ENCODE assay signal across 16 cellular contexts in the genomic region with DNA sequence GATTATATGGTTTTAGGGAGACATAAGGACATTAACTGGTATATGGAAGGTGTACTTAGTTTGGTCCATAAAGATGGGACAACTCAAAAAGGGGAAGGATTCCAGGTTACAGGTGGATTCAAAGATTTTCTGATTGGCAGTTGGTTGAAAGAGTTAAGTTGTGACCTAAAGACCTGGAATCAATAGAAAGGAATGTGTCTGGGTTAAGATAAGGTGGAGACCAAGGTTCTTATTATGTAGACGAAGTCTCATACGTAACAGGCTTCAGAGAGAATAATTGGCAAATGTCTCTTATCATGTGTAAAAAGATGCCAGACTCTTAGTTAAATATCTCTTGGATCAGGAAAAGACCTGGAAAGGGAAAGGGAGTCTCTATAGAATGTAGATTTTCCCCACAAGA. TPM values are rescaled to one million over a fixed set of nuclear protein-coding genes. Genes with fewer than 3 reads are reported as not detected.
A peak's percentile ranks its signal among the peaks of the same experiment; 100 is the strongest.
DNase-seq lines count a peak whose midpoint lies in the region; ATAC-seq, FAIRE-seq and TF ChIP-seq lines count a peak whose summit lies in the region.
"Had no signal": no experiment of that assay in that cellular context is flagged by ENCODE, and none has a peak within 500 bp of the region (broad histone marks: within the 10 kb centered on the region; RNA-seq: fewer than 3 reads in every experiment).

No MANE protein-coding gene starts in this region.

- no peak overlapping the region for H3K4me3 Mint-ChIP-seq in activated naive CD4-positive, alpha-beta T cell treated with anti-CD3 and anti-CD28 coated beads, Interleukin-2, amount 50 U/mL, for 24 hours
- H3K4me3 Mint-ChIP-seq in naive thymus-derived CD4-positive, alpha-beta T cell, result peak overlapping the region in 3 of 10 donors; percentile 29 to 99 (median 90)

- H3K36me3 Mint-ChIP-seq in activated naive CD4-positive, alpha-beta T cell treated with anti-CD3 and anti-CD28 coated beads, Interleukin-2, amount 50 U/mL, for 24 hours, result no peaks in the 10 kb centered on the region
- H3K36me3 Mint-ChIP-seq in naive thymus-derived CD4-positive, alpha-beta T cell, result peaks cover 0 to 4% (median 0%) of the 10 kb centered on the region in 5 donors

- peak overlapping the region; percentile 99 for H2AFZ ChIP-seq in GM12878 (ENCODE audit: control insufficient read depth, low read depth, low read length)

- no peaks in the 10 kb centered on the region for H3K9me3 Mint-ChIP-seq in activated naive CD4-positive, alpha-beta T cell treated with anti-CD3 and anti-CD28 coated beads, Interleukin-2, amount 50 U/mL, for 24 hours
- H3K9me3 Mint-ChIP-seq in naive thymus-derived CD4-positive, alpha-beta T cell, result no peaks in the 10 kb centered on the region

- H3K79me2 ChIP-seq in GM12878 (ENCODE audit: control insufficient read depth, insufficient read depth, low read length), result no peaks in the 10 kb centered on the region

- H3K27ac ChIP-seq in GM12878 (ENCODE audit: control insufficient read depth, insufficient read depth) (no peak overlapping the region), aorta (ENCODE audit: low read depth in 1 of 2, low read length in 2 of 2) (peak overlapping the region; percentile 71 to 82), spleen (peak overlapping the region in 4 of 8 donors; percentile 93 to 98 (median 95))
- no peak overlapping the region for H3K27ac ChIP-seq in naive thymus-derived CD4-positive, alpha-beta T cell (ENCODE audit: low read depth, low read length)

- no peaks in the 10 kb centered on the region for H3K9me3 ChIP-seq in GM12878 (replicated peaks; ENCODE audit: control insufficient read depth, insufficient read depth, low read length)
- no peaks in the 10 kb centered on the region for H3K9me3 ChIP-seq in naive thymus-derived CD4-positive, alpha-beta T cell (ENCODE audit: control insufficient read depth in 2 of 3, low read length in 3 of 3)
- no peaks in the 10 kb centered on the region for H3K9me3 ChIP-seq in aorta (ENCODE audit: control insufficient read depth, low read length)
- no peaks in the 10 kb centered on the region for H3K9me3 ChIP-seq in spleen
- H3K9me3 ChIP-seq: esophagus muscularis mucosa, right atrium auricular region, upper lobe of right lung had no signal

- no peaks in the 10 kb centered on the region for H3K27me3 Mint-ChIP-seq in activated naive CD4-positive, alpha-beta T cell treated with anti-CD3 and anti-CD28 coated beads, Interleukin-2, amount 50 U/mL, for 24 hours
- peaks cover 0 to 4% (median 0%) of the 10 kb centered on the region in 5 donors for H3K27me3 Mint-ChIP-seq in naive thymus-derived CD4-positive, alpha-beta T cell

- POLR2A ChIA-PET in GM12878 (lab: Charles Lee), result interaction anchor here (3.7 kb wide), 1 partner anchor 27 kb away, joined by 23 read pairs; a partner anchor contains a TSS
- POLR2A ChIA-PET in naive thymus-derived CD4-positive, alpha-beta T cell (lab: Charles Lee), result interaction anchor here (0.5 to 5.8 kb wide), 9 partner anchors 11 to 441 kb away, joined by 3 to 167 read pairs (median 4); a partner anchor contains a TSS

- DNase-seq in activated naive CD4-positive, alpha-beta T cell treated with Interleukin-2 at 50 U/mL for 16 hours, result no peak
- DNase-seq in GM12878 (ENCODE audit: low read depth, low spot score) (no peak), aorta (no peak), NCI-H2196 (lab: John Stamatoyannopoulos, UW; ENCODE audit: unreplicated experiment) (no peak), spleen (no peak)
- DNase-seq in naive thymus-derived CD4-positive, alpha-beta T cell, result no peak
- no peak for DNase-seq in stimulated activated CD4-positive, alpha-beta T cell treated with anti-CD3 and anti-CD28 coated beads, Interleukin-2, amount 100 ng/mL, for 48 hours
- DNase-seq: activated T-cell treated with anti-CD3 and anti-CD28 coated beads, Interleukin-2, amount 50 U/mL, for 72 hours; NCI-H1436 treated with DMSO at 0.1 percent for 48 hours; NCI-H82; upper lobe of right lung; WERI-Rb-1 had no signal

- CTCF ChIA-PET in GM12878 (lab: Yijun Ruan, JAX), result no interaction called here
- CTCF ChIA-PET in naive thymus-derived CD4-positive, alpha-beta T cell (lab: Charles Lee), result interaction anchor here (0.7 to 3.0 kb wide), 2 partner anchors 27 kb away, joined by 3 to 18 read pairs; no protein-coding TSS in a partner anchor

- no peak overlapping the region for H3K4me3 ChIP-seq in GM12878
- no peak overlapping the region for H3K4me3 ChIP-seq in naive thymus-derived CD4-positive, alpha-beta T cell (ENCODE audit: low read length)
- H3K4me3 ChIP-seq in aorta (ENCODE audit: low read length in 2 of 2), result no peak overlapping the region
- no peak overlapping the region for H3K4me3 ChIP-seq in spleen
- H3K4me3 ChIP-seq: right atrium auricular region, upper lobe of right lung had no signal

- no peak for FAIRE-seq in GM12878 (lab: Jason Lieb, UNC)
- FAIRE-seq: bronchial epithelial cell had no signal

- intact Hi-C loops in GM12878 (cut with micrococcal nuclease; ENCODE audit: unreplicated experiment), result no loop called here
- intact Hi-C loops in naive thymus-derived CD4-positive, alpha-beta T cell (cut with micrococcal nuclease), result loop anchor here in 1 of 2 donors (10.0 kb wide), 2 partner anchors 442 to 768 kb away; a partner anchor contains a TSS
- intact Hi-C loops in aorta (cut with DNase I), result loop anchor here in 1 of 2 donors (5.0 kb wide), 1 partner anchor 40 kb away; no protein-coding TSS in a partner anchor
- intact Hi-C loops in spleen (cut with DNase I; ENCODE audit: low total_unique reads), result no loop called here

- RAD21 ChIA-PET in GM12878 (lab: Charles Lee; ENCODE audit: unreplicated experiment), result interaction anchor here (2.7 kb wide), 1 partner anchor 28 kb away, joined by 10 read pairs; no protein-coding TSS in a partner anchor

- TF ChIP-seq CTCF in GM12878 (IDR thresholded peaks at IDR 0.05 in 2 of 3, conservative IDR thresholded peaks at IDR 0.05 in 1 of 3; ENCODE audit: control insufficient read depth in 2 of 3, extremely low read depth in 1 of 3, insufficient read depth in 1 of 3, low read depth in 3 of 3, low read length in 3 of 3) (no peak), spleen (IDR thresholded peaks at IDR 0.05 in 8 of 11, conservative IDR thresholded peaks at IDR 0.05 in 3 of 11) (no peak)

- H4K20me1 ChIP-seq in GM12878 (ENCODE audit: control insufficient read depth, insufficient read depth), result no peaks in the 10 kb centered on the region

- no peak for TF ChIP-seq RAD21 in GM12878 (IDR thresholded peaks at IDR 0.05; ENCODE audit: insufficient read depth, low read depth, low read length)

- H3K36me3 ChIP-seq in GM12878 (ENCODE audit: control insufficient read depth in 2 of 2, insufficient read depth in 2 of 2, low read length in 1 of 2) (no peaks in the 10 kb centered on the region), aorta (ENCODE audit: control insufficient read depth in 1 of 2, insufficient read depth in 2 of 2, low read length in 1 of 2) (no peaks in the 10 kb centered on the region), spleen (no peaks in the 10 kb centered on the region)
- no peaks in the 10 kb centered on the region for H3K36me3 ChIP-seq in naive thymus-derived CD4-positive, alpha-beta T cell (ENCODE audit: control insufficient read depth in 2 of 3, insufficient read depth in 3 of 3, low read length in 3 of 3)
- H3K36me3 ChIP-seq: esophagus muscularis mucosa, right atrium auricular region, upper lobe of right lung, WERI-Rb-1 had no signal

- no peaks in the 10 kb centered on the region for H3K27me3 ChIP-seq in GM12878 (replicated peaks in 1 of 2; ENCODE audit: control insufficient read depth in 2 of 2, insufficient read depth in 2 of 2, low read length in 1 of 2)
- no peaks in the 10 kb centered on the region for H3K27me3 ChIP-seq in naive thymus-derived CD4-positive, alpha-beta T cell (ENCODE audit: control insufficient read depth in 2 of 2, insufficient read depth in 2 of 2, low read length in 2 of 2)
- no peaks in the 10 kb centered on the region for H3K27me3 ChIP-seq in aorta (ENCODE audit: control insufficient read depth in 1 of 2, insufficient read depth in 2 of 2, low read length in 1 of 2)
- no peaks in the 10 kb centered on the region for H3K27me3 ChIP-seq in spleen (replicated peaks in 1 of 7)
- H3K27me3 ChIP-seq: esophagus muscularis mucosa, right atrium auricular region, upper lobe of right lung had no signal

- H3K4me1 ChIP-seq in GM12878 (ENCODE audit: control insufficient read depth, insufficient read depth, low read length) (peaks cover 5% of the 10 kb centered on the region), aorta (ENCODE audit: control insufficient read depth in 1 of 2, insufficient read depth in 2 of 2, low read length in 2 of 2) (peaks cover 0 to 3% of the 10 kb centered on the region in 2 donors), spleen (peaks cover 0 to 55% (median 30%) of the 10 kb centered on the region in 6 donors)
- H3K4me1 ChIP-seq in naive thymus-derived CD4-positive, alpha-beta T cell (ENCODE audit: control insufficient read depth in 2 of 2, insufficient read depth in 2 of 2, low read length in 2 of 2), result peaks cover 17 to 23% of the 10 kb centered on the region in 2 donors

- H3K9ac ChIP-seq in GM12878 (ENCODE audit: control insufficient read depth, insufficient read depth, low read length), result no peak overlapping the region

- in situ Hi-C loops in GM12878 (cut with MboI), result loop anchor here (25.0 kb wide), 1 partner anchor 1460 kb away; a partner anchor contains a TSS

- SMC1A ChIA-PET in GM12878 (lab: Charles Lee; ENCODE audit: uncharacterized antibody, unreplicated experiment), result interaction anchor here (1.2 to 2.2 kb wide), 2 partner anchors 17 to 27 kb away, joined by 4 to 8 read pairs; no protein-coding TSS in a partner anchor

- peak overlapping the region; percentile 94 for H3K27ac Mint-ChIP-seq in activated naive CD4-positive, alpha-beta T cell treated with anti-CD3 and anti-CD28 coated beads, Interleukin-2, amount 50 U/mL, for 24 hours
- peak overlapping the region in 7 of 9 donors; percentile 49 to 99 (median 97) for H3K27ac Mint-ChIP-seq in naive thymus-derived CD4-positive, alpha-beta T cell

- peaks cover 63% of the 10 kb centered on the region for H3K4me1 Mint-ChIP-seq in activated naive CD4-positive, alpha-beta T cell treated with anti-CD3 and anti-CD28 coated beads, Interleukin-2, amount 50 U/mL, for 24 hours
- H3K4me1 Mint-ChIP-seq in naive thymus-derived CD4-positive, alpha-beta T cell, result peaks cover 33 to 69% (median 60%) of the 10 kb centered on the region in 7 donors

- no peak for TF ChIP-seq POLR2A in GM12878 (IDR thresholded peaks at IDR 0.05; ENCODE audit: low read depth, low read length)
- TF ChIP-seq POLR2A in spleen (IDR thresholded peaks at IDR 0.05), result no peak

- 90% methylated on average over 2 of the region's 2 CpGs for WGBS in GM12878 (ENCODE audit: insufficient coverage, insufficient replicate concordance, low lambda C conversion rate, missing lambda C conversion rate)
- 86% methylated on average over 2 of the region's 2 CpGs for WGBS in aorta, 2 donors
- 93 to 99% (median 97%) methylated on average over 2 of the region's 2 CpGs for WGBS in spleen, 5 donors

- BruUV-seq in GM12878 (replicated peaks; lab: Mats Ljungman, UMichigan), result no TSS peak

- no peak for ATAC-seq in GM12878
- ATAC-seq in naive thymus-derived CD4-positive, alpha-beta T cell, result no peak
- no peak for ATAC-seq in aorta (ENCODE audit: low FRiP score)
- ATAC-seq: activated T-cell treated with anti-CD3 and anti-CD28 coated beads, Interleukin-2, amount 50 U/mL, for 72 hours; upper lobe of right lung had no signal

- no peak overlapping the region for H3K4me2 ChIP-seq in GM12878 (ENCODE audit: control insufficient read depth, insufficient read depth)

- TF ChIP-seq EP300 in GM12878 (IDR thresholded peaks at IDR 0.05; ENCODE audit: borderline replicate concordance in 1 of 2, control insufficient read depth in 1 of 2, low read depth in 2 of 2, low read length in 2 of 2), result no peak

RNA-seq across cellular contexts. Expression of a gene that starts 1.0 kb away (rescaled TPM):
- total RNA-seq in GM12878 (2013; cell fraction: nucleolus; rRNA removed), result 14.5 and 14.6 TPM in 2 replicates
- 4.3 and 5.0 TPM in 2 replicates for total RNA-seq in GM12878 (2014; rRNA removed)
- 3.7 and 4.3 TPM in 2 replicates for total RNA-seq in GM12878 (2014; rRNA removed; fragmentation: Illumina TruSeq; extraction: Trizol)
- 3.9 and 4.4 TPM in 2 replicates for total RNA-seq in GM12878 (2021)
- polyA plus RNA-seq in GM12878 (2011; ENCODE audit: low read depth), result 8.9 TPM
- 4.5 and 6.1 TPM in 2 replicates for polyA plus RNA-seq in GM12878 (2011; rRNA removed)
- polyA plus RNA-seq in GM12878 (2011; cell fraction: cytosol; rRNA removed), result 1.1 and 1.8 TPM in 2 replicates
- 3.5 and 3.7 TPM in 2 replicates for polyA plus RNA-seq in GM12878 (2011; cell fraction: nucleus; rRNA removed)
- 1.2 and 1.6 TPM in 2 replicates for polyA plus RNA-seq in GM12878 (2012)
- 4.7 and 9.0 TPM in 2 replicates for polyA plus RNA-seq in GM12878 (2014; fragmentation: Illumina TruSeq; extraction: Trizol)
- 1 to 10 TPM; 2.3 to 5.2 TPM for polyA plus RNA-seq in GM12878 (2014; fragmentation: Nextera tagmentation; extraction: Ambion mirVana)
- polyA plus RNA-seq in GM12878 (2014; rRNA removed), result 2.2 and 3.3 TPM in 2 replicates
- 1 to 10 TPM; 7.1 to 9.7 TPM for polyA plus RNA-seq in GM12878 (2016; fragmentation: Nextera tagmentation; extraction: Ambion mirVana)
- polyA minus RNA-seq in GM12878 (2011; rRNA and poly(A)+ RNA removed), result 3.9 and 5.2 TPM in 2 replicates
- polyA minus RNA-seq in GM12878 (2011; cell fraction: cytosol; rRNA and poly(A)+ RNA removed), result 2.5 and 3.6 TPM in 2 replicates
- polyA minus RNA-seq in GM12878 (2011; cell fraction: nucleus; rRNA and poly(A)+ RNA removed), result 5.9 and 8.4 TPM in 2 replicates
- 10 to 100 TPM; 10.2 to 30.6 (median 15.9) TPM for total RNA-seq in naive thymus-derived CD4-positive, alpha-beta T cell
- polyA plus RNA-seq in naive thymus-derived CD4-positive, alpha-beta T cell, result 10 to 100 TPM in 1 of 2 donors, 1 to 10 TPM in 1; 9.7 to 12.8 TPM
- total RNA-seq in aorta, result 10 to 100 TPM; 13.4 to 15.2 TPM
- 1 to 10 TPM; 4.8 to 5.2 TPM for polyA plus RNA-seq in aorta
- 10 to 100 TPM in 6 of 7 donors, 1 to 10 TPM in 1; 9.6 to 40.0 (median 16.3) TPM for total RNA-seq in spleen
- polyA plus RNA-seq in spleen, result 1 to 10 TPM; 1.6 to 3.1 (median 2.3) TPM

RNA-seq across cellular contexts. Expression of a gene that starts 25.5 kb away (rescaled TPM):
- 102 and 108 TPM in 2 replicates for total RNA-seq in GM12878 (2013; cell fraction: nucleolus; rRNA removed)
- total RNA-seq in GM12878 (2014; rRNA removed), result 256 and 287 TPM in 2 replicates
- total RNA-seq in GM12878 (2014; rRNA removed; fragmentation: Illumina TruSeq; extraction: Trizol), result 119 and 128 TPM in 2 replicates
- total RNA-seq in GM12878 (2021), result 286 TPM in 2 replicates
- 52.3 TPM for polyA plus RNA-seq in GM12878 (2011; ENCODE audit: low read depth)
- polyA plus RNA-seq in GM12878 (2011; rRNA removed), result 171 and 172 TPM in 2 replicates
- polyA plus RNA-seq in GM12878 (2011; cell fraction: cytosol; rRNA removed), result 203 and 208 TPM in 2 replicates
- 199 and 275 TPM in 2 replicates for polyA plus RNA-seq in GM12878 (2011; cell fraction: nucleus; rRNA removed)
- 59.9 and 125 TPM in 2 replicates for polyA plus RNA-seq in GM12878 (2012)
- polyA plus RNA-seq in GM12878 (2014; fragmentation: Illumina TruSeq; extraction: Trizol), result 217 and 253 TPM in 2 replicates
- 100 to 1,000 TPM in 1 of 2 experiments, 10 to 100 TPM in 1; 44.2 to 115 TPM for polyA plus RNA-seq in GM12878 (2014; fragmentation: Nextera tagmentation; extraction: Ambion mirVana)
- polyA plus RNA-seq in GM12878 (2014; rRNA removed), result 146 and 169 TPM in 2 replicates
- 100 to 1,000 TPM; 203 to 214 TPM for polyA plus RNA-seq in GM12878 (2016; fragmentation: Nextera tagmentation; extraction: Ambion mirVana)
- 229 and 260 TPM in 2 replicates for polyA minus RNA-seq in GM12878 (2011; rRNA and poly(A)+ RNA removed)
- 148 and 150 TPM in 2 replicates for polyA minus RNA-seq in GM12878 (2011; cell fraction: cytosol; rRNA and poly(A)+ RNA removed)
- 73.7 and 140 TPM in 2 replicates for polyA minus RNA-seq in GM12878 (2011; cell fraction: nucleus; rRNA and poly(A)+ RNA removed)
- 1,000 to 10,000 TPM in 3 of 5 experiments, 100 to 1,000 TPM in 2; 498 to 2,181 (median 1,002) TPM for total RNA-seq in naive thymus-derived CD4-positive, alpha-beta T cell
- 100 to 1,000 TPM; 399 to 546 TPM for polyA plus RNA-seq in naive thymus-derived CD4-positive, alpha-beta T cell
- total RNA-seq in aorta, result 1,000 to 10,000 TPM; 3,936 to 5,947 TPM
- 1,000 to 10,000 TPM; 2,428 to 5,138 TPM for polyA plus RNA-seq in aorta
- 1,000 to 10,000 TPM; 1,061 to 2,377 (median 1,594) TPM for total RNA-seq in spleen
- polyA plus RNA-seq in spleen, result 100 to 1,000 TPM; 510 to 672 (median 660) TPM

Comparison
In these comparisons a context has a peak if more than half of its experiments do, and no peak if none do; other contexts are left out.
1. H3K27ac ChIP-seq: peak in aorta (2 of 2); none in GM12878 (single experiment) and naive thymus-derived CD4-positive, alpha-beta T cell (single experiment).